Comparison of ENCODE assay signal across 24 cellular contexts in genomic region chr16:285146-286055, GRCh38. TPM values are rescaled to one million over a fixed set of nuclear protein-coding genes. Genes with fewer than 3 reads are reported as not detected.
DNase-seq lines count a peak whose midpoint lies in the region; ATAC-seq and TF ChIP-seq lines count a peak whose summit lies in the region.
"Had no signal": no experiment of that assay in that cellular context is flagged by ENCODE, and none has a peak within 500 bp of the region (broad histone marks: within the 10 kb centered on the region; RNA-seq: fewer than 3 reads in every experiment).

No MANE protein-coding gene starts in this region.

- H3K36me3 ChIP-seq in body of pancreas (replicated peaks in 1 of 2; ENCODE audit: insufficient read depth in 1 of 2, low read depth in 2 of 2) (peaks cover 0 to 5% of the 10 kb centered on the region in 2 donors), neuronal stem cell (replicated peaks in 1 of 2; ENCODE audit: control insufficient read depth in 2 of 2, insufficient read depth in 2 of 2, low read length in 2 of 2) (peaks cover 14 to 42% of the 10 kb centered on the region in 2 donors), right atrium auricular region (peaks cover 22% of the 10 kb centered on the region)

- 43 to 52% methylated on average over 22 to 48 of the region's 48 CpGs for WGBS in body of pancreas, 2 donors
- no CpG with 5 or more reads among the region's 48 CpGs for WGBS in neuronal stem cell (ENCODE audit: extremely low coverage in 2 of 2, insufficient read length in 2 of 2, insufficient replicate concordance in 1 of 2), 2 donors

- H3K18ac ChIP-seq in neuronal stem cell (ENCODE audit: low read length) = no peak overlapping the region

- no peak for TF ChIP-seq POLR2A in body of pancreas (IDR thresholded peaks at IDR 0.05)

- H3K4me3 ChIP-seq in body of pancreas = peak overlapping the region in 1 of 2 donors; percentile 56
- H3K4me3 ChIP-seq in neuronal stem cell (ENCODE audit: low read length in 2 of 2) = peak overlapping the region in 1 of 2 donors; percentile 51
- no peak overlapping the region for H3K4me3 ChIP-seq in right atrium auricular region
- H3K4me3 ChIP-seq: PC-9 had no signal

- intact Hi-C loops in body of pancreas (cut with DNase I) = no loop called here

- in situ Hi-C loops in Caki2 (cut with HindIII; ENCODE audit: low pct_unique_long_range_greater_than_20kb, low sequenced_read_pairs) (no loop called here), GM13977 (cut with MboI; ENCODE audit: low pct_unique_long_range_greater_than_20kb, low sequenced_read_pairs, unreplicated experiment) (no loop called here)

- DNase-seq in Caki2 (ENCODE audit: low read depth) = peak; percentile 57
- peak; percentile 71 for DNase-seq in GM13977 (ENCODE audit: low spot score)
- peak in 1 of 4 donors; percentile 38 for DNase-seq in body of pancreas
- no peak for DNase-seq in neuronal stem cell (ENCODE audit: low spot score)
- DNase-seq in right atrium auricular region (ENCODE audit: low spot score) = no peak
- no peak for DNase-seq in NCI-H2081 (lab: John Stamatoyannopoulos, UW)
- no peak for DNase-seq in DMS79 (lab: John Stamatoyannopoulos, UW)
- DNase-seq: Caco-2; CD4-positive, alpha-beta memory T cell; DMS153; H7; HFFc6; KG1; NCI-H1092; NCI-H1436; NCI-H187 treated with DMSO at 0.1 percent for 48 hours; NCI-H748 treated with DMSO at 0.1 percent for 48 hours; PC-9; SHP77 treated with DMSO at 0.1 percent for 48 hours; SK-N-SH had no signal

- H3K9me3 ChIP-seq in body of pancreas = no peaks in the 10 kb centered on the region
- H3K9me3 ChIP-seq in neuronal stem cell (replicated peaks in 1 of 2; ENCODE audit: control insufficient read depth in 2 of 2, insufficient read depth in 1 of 2, low read depth in 1 of 2, low read length in 2 of 2) = peaks cover 5 to 10% of the 10 kb centered on the region in 2 donors
- H3K9me3 ChIP-seq in right atrium auricular region = no peaks in the 10 kb centered on the region
- H3K9me3 ChIP-seq: Caco-2, SK-N-SH had no signal

- H3K9ac ChIP-seq in neuronal stem cell (ENCODE audit: low read depth, low read length, poor library complexity) = no peak overlapping the region
- H3K9ac ChIP-seq: SK-N-SH had no signal

- no peak overlapping the region for H2AK5ac ChIP-seq in neuronal stem cell (ENCODE audit: low read depth, low read length)

- peak overlapping the region; percentile 32 to 90 (median 85) for H3K27ac ChIP-seq in body of pancreas
- H3K27ac ChIP-seq in neuronal stem cell (replicated peaks; ENCODE audit: low read length) = no peak overlapping the region
- no peak overlapping the region for H3K27ac ChIP-seq in right atrium auricular region
- H3K27ac ChIP-seq: PC-9, RWPE1 had no signal

- H2BK12ac ChIP-seq in neuronal stem cell (ENCODE audit: low read length) = no peak overlapping the region

- H3K23ac ChIP-seq in neuronal stem cell (ENCODE audit: low read depth, low read length, poor library complexity) = peak overlapping the region; percentile 65

- ATAC-seq in body of pancreas = no peak

- H3K4me1 ChIP-seq in body of pancreas (peaks cover 56% of the 10 kb centered on the region), neuronal stem cell (ENCODE audit: control insufficient read depth in 2 of 2, insufficient read depth in 1 of 2, low read depth in 1 of 2, low read length in 2 of 2) (no peaks in the 10 kb centered on the region), right atrium auricular region (peaks cover 0 to 9% of the 10 kb centered on the region in 2 donors)
- H3K4me1 ChIP-seq: Caco-2 had no signal

- H3K79me1 ChIP-seq in neuronal stem cell (ENCODE audit: low read depth, low read length) = no peaks in the 10 kb centered on the region

- H3K4me2 ChIP-seq in neuronal stem cell (ENCODE audit: insufficient read depth, low read length, poor library complexity, severe bottlenecking) = no peak overlapping the region
- H3K4me2 ChIP-seq: PC-9, SK-N-SH had no signal

- no peak overlapping the region for H4K8ac ChIP-seq in neuronal stem cell (ENCODE audit: low read depth, low read length)

- H3K27me3 ChIP-seq in body of pancreas = no peaks in the 10 kb centered on the region
- peaks cover 0 to 25% (median 14%) of the 10 kb centered on the region in 3 experiments for H3K27me3 ChIP-seq in neuronal stem cell (ENCODE audit: control insufficient read depth in 3 of 3, insufficient read depth in 3 of 3, low read depth in 1 of 3, low read length in 3 of 3)
- no peaks in the 10 kb centered on the region for H3K27me3 ChIP-seq in right atrium auricular region

- H2BK5ac ChIP-seq in neuronal stem cell (ENCODE audit: low read length) = no peak overlapping the region

- no peak for TF ChIP-seq CTCF in GM13977 (IDR thresholded peaks at IDR 0.05; ENCODE audit: extremely low read depth, insufficient read depth, missing control alignments)
- TF ChIP-seq CTCF in body of pancreas (IDR thresholded peaks at IDR 0.05) = no peak
- TF ChIP-seq CTCF in right atrium auricular region (IDR thresholded peaks at IDR 0.05) = no peak

- H2BK15ac ChIP-seq in neuronal stem cell (ENCODE audit: low read length) = no peak overlapping the region

- no peak overlapping the region for H4K91ac ChIP-seq in neuronal stem cell (ENCODE audit: low read depth, low read length, poor library complexity)

- no peak overlapping the region for H3K4ac ChIP-seq in neuronal stem cell (ENCODE audit: low read length)

- H2AFZ ChIP-seq in neuronal stem cell (ENCODE audit: low read length) = no peak overlapping the region
- H2AFZ ChIP-seq: PC-9 had no signal

- H2BK120ac ChIP-seq in neuronal stem cell (ENCODE audit: low read depth, low read length) = no peak overlapping the region

- no peak overlapping the region for H3K14ac ChIP-seq in neuronal stem cell (ENCODE audit: low read length)

RNA-seq across cellular contexts. Expression of gene PDIA2, which starts 2.4 kb away (rescaled TPM):
- 0.74 TPM in 1 of 2 replicates, not detected in the other for total RNA-seq in Caki2 (2014; rRNA removed; shearing (Covaris generic); ENCODE audit: low replicate concordance)
- total RNA-seq in body of pancreas (1,000 to 10,000 TPM in 1 of 2 donors, 100 to 1,000 TPM in 1; 517 to 2,271 TPM), right atrium auricular region (1 to 10 TPM in 1 of 2 donors, under 1 TPM in 1; 0.52 to 5.4 TPM)
- polyA plus RNA-seq in neuronal stem cell (2013, experiment 1 of 2) = 0.43 TPM
- 0.42 TPM for polyA plus RNA-seq in neuronal stem cell (2013, experiment 2 of 2)
- total RNA-seq: A673; CD4-positive, alpha-beta memory T cell; HFFc6; PC-9 had no signal
- polyA plus RNA-seq: BJ; CD4-positive, alpha-beta memory T cell had no signal

RNA-seq across cellular contexts. Expression of gene ARHGDIG, which starts 5.0 kb away (rescaled TPM):
- total RNA-seq in Caki2 (2014; rRNA removed; shearing (Covaris generic); ENCODE audit: low replicate concordance) = not detected in 2 replicates
- total RNA-seq in body of pancreas = 100 to 1,000 TPM; 102 to 140 TPM
- polyA plus RNA-seq in neuronal stem cell (2013, experiment 1 of 2) = 0.85 TPM
- polyA plus RNA-seq in neuronal stem cell (2013, experiment 2 of 2) = 0.89 TPM
- total RNA-seq in right atrium auricular region = 1 to 10 TPM; 5.9 to 6.8 TPM
- total RNA-seq: HFFc6, HT1080, PC-9 had no signal
- polyA plus RNA-seq: CD4-positive, alpha-beta memory T cell had no signal

RNA-seq across cellular contexts. Expression of gene RGS11, which starts 9.7 kb away (rescaled TPM):
- 1.1 and 3.6 TPM in 2 replicates for total RNA-seq in Caki2 (2014; rRNA removed; shearing (Covaris generic); ENCODE audit: low replicate concordance)
- total RNA-seq in body of pancreas (10 to 100 TPM; 15.6 to 95.9 TPM), right atrium auricular region (1 to 10 TPM; 8.3 to 9.0 TPM)
- 1.7 TPM for polyA plus RNA-seq in neuronal stem cell (2013, experiment 1 of 2)
- polyA plus RNA-seq in neuronal stem cell (2013, experiment 2 of 2) = 1.5 TPM
- total RNA-seq: A673, HT1080, PC-9 had no signal
- polyA plus RNA-seq: CD4-positive, alpha-beta memory T cell had no signal

RNA-seq across cellular contexts. Expression of gene FAM234A, which starts 50.8 kb away (rescaled TPM):
- total RNA-seq in Caki2 (2014; rRNA removed; shearing (Covaris generic); ENCODE audit: low replicate concordance) = 168 and 231 TPM in 2 replicates
- 10 to 100 TPM; 44.2 to 50.8 TPM for total RNA-seq in body of pancreas
- polyA plus RNA-seq in neuronal stem cell (2013, experiment 1 of 2) = 116 TPM
- polyA plus RNA-seq in neuronal stem cell (2013, experiment 2 of 2) = 123 TPM
- 100 to 1,000 TPM; 141 to 227 TPM for total RNA-seq in right atrium auricular region

RNA-seq across cellular contexts. Expression of gene LUC7L, which starts 56.2 kb away (rescaled TPM):
- 30.2 and 32.7 TPM in 2 replicates for total RNA-seq in Caki2 (2014; rRNA removed; shearing (Covaris generic); ENCODE audit: low replicate concordance)
- 100 to 1,000 TPM; 106 to 162 TPM for total RNA-seq in body of pancreas
- polyA plus RNA-seq in neuronal stem cell (2013, experiment 1 of 2) = 157 TPM
- polyA plus RNA-seq in neuronal stem cell (2013, experiment 2 of 2) = 156 TPM
- 10 to 100 TPM; 18.3 to 20.2 TPM for total RNA-seq in right atrium auricular region

Comparison
In these comparisons a context has a peak if more than half of its experiments do, and no peak if none do; other contexts are left out.
1. DNase-seq: peak in Caki2 (single experiment) and GM13977 (single experiment); none in neuronal stem cell (single experiment), right atrium auricular region (single experiment), NCI-H2081 (0 of 2) and DMS79 (single experiment).
2. H3K27ac ChIP-seq: peak in body of pancreas (4 of 4); none in neuronal stem cell (single experiment) and right atrium auricular region (0 of 2).
3. RNA of gene PDIA2, which starts 2.4 kb away (total RNA-seq): 517 to 2,271 TPM in body of pancreas; 0.52 to 5.4 TPM in right atrium auricular region and 0.74 TPM in Caki2; every median in the first group is over 10 times any median in the second.
4. RNA of gene ARHGDIG, which starts 5.0 kb away (total RNA-seq): 102 to 140 TPM in body of pancreas; 5.9 to 6.8 TPM in right atrium auricular region and not detected in Caki2; every median in the first group is over 10 times any median in the second.